In the genomic region with DNA sequence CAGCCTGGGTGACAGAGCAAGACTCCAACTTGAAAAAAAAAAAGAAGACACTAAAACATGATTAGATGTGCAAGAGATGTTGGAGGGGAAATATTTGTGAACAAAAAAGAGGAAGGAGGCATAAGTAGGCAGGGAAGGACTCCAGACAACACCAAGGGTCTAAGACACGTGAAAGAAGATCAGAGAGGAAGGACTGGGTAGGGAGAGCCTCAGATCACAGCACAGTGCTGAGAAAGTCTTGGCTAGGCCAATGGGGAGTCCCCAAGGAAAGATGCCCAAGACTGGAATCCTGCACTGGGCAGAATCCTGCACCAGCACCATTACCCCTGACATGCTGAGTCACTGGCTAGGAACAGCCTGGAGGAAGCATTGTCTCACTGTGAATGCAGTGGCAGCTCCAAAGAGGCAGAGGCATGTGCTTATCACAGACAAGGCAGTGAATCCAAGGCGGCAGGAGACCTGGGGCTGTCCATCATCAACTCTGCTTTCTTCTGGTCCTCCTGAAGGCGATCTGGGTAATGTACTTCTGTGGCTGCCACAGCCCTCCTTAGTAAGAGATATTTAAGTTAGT, we compare ENCODE assay signal across 22 cellular contexts. TPM values are rescaled to one million over a fixed set of nuclear protein-coding genes. Genes with fewer than 3 reads are reported as not detected.
A peak's percentile ranks its signal among the peaks of the same experiment; 100 is the strongest.
DNase-seq lines count a peak whose midpoint lies in the region; ATAC-seq and TF ChIP-seq lines count a peak whose summit lies in the region.
"Had no signal": no experiment of that assay in that cellular context is flagged by ENCODE, and none has a peak within 500 bp of the region (broad histone marks: within the 10 kb centered on the region; RNA-seq: fewer than 3 reads in every experiment).

No MANE protein-coding gene starts in this region.

- H3K27ac Mint-ChIP-seq in MCF 10A (ENCODE audit: low read depth, unreplicated experiment) = no peak overlapping the region
- peak overlapping the region; percentile 80 for H3K27ac Mint-ChIP-seq in dendritic cell treated with granulocyte-macrophage colony-stimulating factor and Interleukin-4, amounts not matched to agents 40 ng/mL and 50 ng/mL, for 4 days
- H3K27ac Mint-ChIP-seq: CD8-positive, alpha-beta memory T cell; nephron; stimulated activated naive CD8-positive, alpha-beta T cell treated with anti-CD3 and anti-CD28 coated beads, Interleukin-15, Interleukin-2, amounts not matched to agents 100 ng/mL and 50 ng/mL, for 24 hours; T-helper 17 cell had no signal

- H3K36me3 ChIP-seq in breast epithelium = no peaks in the 10 kb centered on the region
- no peaks in the 10 kb centered on the region for H3K36me3 ChIP-seq in upper lobe of right lung

- POLR2A ChIA-PET in MCF 10A (lab: Yijun Ruan, JAX) = no interaction called here

- DNase-seq in MCF 10A (ENCODE audit: unreplicated experiment) = peak; percentile 16
- no peak for DNase-seq in breast epithelium (ENCODE audit: low spot score in 2 of 2)
- DNase-seq in OCI-M1 (lab: John Stamatoyannopoulos, UW) = peak; percentile 4
- DNase-seq in upper lobe of right lung = no peak
- no peak for DNase-seq in COLO829 (ENCODE audit: low spot score)
- DNase-seq: activated CD4-positive, CD25-positive, alpha-beta regulatory T cell treated with anti-CD3 and anti-CD28 coated beads, Interleukin-2, amount 50 U/mL, for 72 hours; CD8-positive, alpha-beta memory T cell; dermis blood vessel endothelial cell; H7; NCI-H1930; NCI-H510A treated with DMSO at 0.1 percent for 48 hours; T-helper 17 cell had no signal

- no peaks in the 10 kb centered on the region for H3K36me3 Mint-ChIP-seq in MCF 10A (ENCODE audit: insufficient read depth, unreplicated experiment)
- peaks cover 33% of the 10 kb centered on the region for H3K36me3 Mint-ChIP-seq in dendritic cell treated with granulocyte-macrophage colony-stimulating factor and Interleukin-4, amounts not matched to agents 40 ng/mL and 50 ng/mL, for 4 days (ENCODE audit: low read depth)
- H3K36me3 Mint-ChIP-seq: CD8-positive, alpha-beta memory T cell had no signal

- no peaks in the 10 kb centered on the region for H3K9me3 Mint-ChIP-seq in MCF 10A (ENCODE audit: unreplicated experiment)
- no peaks in the 10 kb centered on the region for H3K9me3 Mint-ChIP-seq in dendritic cell treated with granulocyte-macrophage colony-stimulating factor and Interleukin-4, amounts not matched to agents 40 ng/mL and 50 ng/mL, for 4 days
- H3K9me3 Mint-ChIP-seq: CD8-positive, alpha-beta memory T cell; nephron; stimulated activated naive CD8-positive, alpha-beta T cell treated with anti-CD3 and anti-CD28 coated beads, Interleukin-15, Interleukin-2, amounts not matched to agents 100 ng/mL and 50 ng/mL, for 24 hours had no signal

- ATAC-seq in upper lobe of right lung (peak; percentile 80), SK-N-SH treated with all-trans-retinoic acid at 6 μM for 48 hours (no peak; the same call in 2 of the 3 replicates), GM21825 (IDR thresholded peaks at IDR 0.05; ENCODE audit: unreplicated experiment) (no peak)
- ATAC-seq: GM12878, T-helper 17 cell had no signal

- H3K27ac ChIP-seq in breast epithelium (no peak overlapping the region), upper lobe of right lung (no peak overlapping the region)

- H3K9me3 ChIP-seq in breast epithelium (no peaks in the 10 kb centered on the region), upper lobe of right lung (no peaks in the 10 kb centered on the region)

- CTCF ChIA-PET in MCF 10A (lab: Yijun Ruan, JAX) = interaction anchor here (0.6 to 1.0 kb wide), 4 partner anchors 24 to 198 kb away, joined by 3 to 4 read pairs (median 3); no protein-coding TSS in a partner anchor

- H3K4me3 ChIP-seq in breast epithelium = no peak overlapping the region
- H3K4me3 ChIP-seq in upper lobe of right lung = no peak overlapping the region
- H3K4me3 ChIP-seq: GM12878, lung had no signal

- H3K4me1 Mint-ChIP-seq in MCF 10A (ENCODE audit: insufficient read depth, unreplicated experiment) = no peaks in the 10 kb centered on the region
- peaks cover 72% of the 10 kb centered on the region for H3K4me1 Mint-ChIP-seq in dendritic cell treated with granulocyte-macrophage colony-stimulating factor and Interleukin-4, amounts not matched to agents 40 ng/mL and 50 ng/mL, for 4 days (ENCODE audit: low read depth)
- H3K4me1 Mint-ChIP-seq: CD8-positive, alpha-beta memory T cell; nephron; T-helper 17 cell had no signal

- no peaks in the 10 kb centered on the region for H3K27me3 ChIP-seq in breast epithelium
- no peaks in the 10 kb centered on the region for H3K27me3 ChIP-seq in upper lobe of right lung

- H3K4me3 Mint-ChIP-seq in MCF 10A (ENCODE audit: unreplicated experiment) = no peak overlapping the region
- H3K4me3 Mint-ChIP-seq in dendritic cell treated with granulocyte-macrophage colony-stimulating factor and Interleukin-4, amounts not matched to agents 40 ng/mL and 50 ng/mL, for 4 days = peak overlapping the region; percentile 74
- H3K4me3 Mint-ChIP-seq: CD8-positive, alpha-beta memory T cell; nephron; stimulated activated naive CD8-positive, alpha-beta T cell treated with anti-CD3 and anti-CD28 coated beads, Interleukin-15, Interleukin-2, amounts not matched to agents 100 ng/mL and 50 ng/mL, for 24 hours; T-helper 17 cell had no signal

- H3K4me1 ChIP-seq in breast epithelium (no peaks in the 10 kb centered on the region), upper lobe of right lung (no peaks in the 10 kb centered on the region)

- no TSS peak for BruUV-seq in MCF 10A (replicated peaks; lab: Mats Ljungman, UMichigan)

- intact Hi-C loops in MCF 10A (cut with micrococcal nuclease) (no loop called here), breast epithelium (cut with DNase I; ENCODE audit: low total_unique reads) (no loop called here), upper lobe of right lung (cut with DNase I) (no loop called here)
- intact Hi-C loops in dendritic cell treated with granulocyte-macrophage colony-stimulating factor and Interleukin-4, amounts not matched to agents 40 ng/mL and 50 ng/mL, for 4 days (cut with micrococcal nuclease) = no loop called here

- TF ChIP-seq CTCF in MCF 10A (IDR thresholded peaks at IDR 0.05; ENCODE audit: unreplicated experiment) (no peak), breast epithelium (IDR thresholded peaks at IDR 0.05) (no peak), upper lobe of right lung (IDR thresholded peaks at IDR 0.05) (no peak)

- no peak for TF ChIP-seq POLR2A in breast epithelium (IDR thresholded peaks at IDR 0.05)

- H3K27me3 Mint-ChIP-seq in MCF 10A (ENCODE audit: insufficient read depth, unreplicated experiment) = peaks cover 21% of the 10 kb centered on the region
- H3K27me3 Mint-ChIP-seq in dendritic cell treated with granulocyte-macrophage colony-stimulating factor and Interleukin-4, amounts not matched to agents 40 ng/mL and 50 ng/mL, for 4 days = peaks cover 3% of the 10 kb centered on the region

TF ChIP-seq in SK-N-SH treated with all-trans-retinoic acid at 6 μM for 48 hours, 23 proteins besides CTCF, POLR2A, EP300 and RAD21 (continues in another document):
- no peak for TF ChIP-seq ZC3H10 (CRISPR knock-in tag; IDR thresholded peaks at IDR 0.05)
- TF ChIP-seq, protein P1, sequence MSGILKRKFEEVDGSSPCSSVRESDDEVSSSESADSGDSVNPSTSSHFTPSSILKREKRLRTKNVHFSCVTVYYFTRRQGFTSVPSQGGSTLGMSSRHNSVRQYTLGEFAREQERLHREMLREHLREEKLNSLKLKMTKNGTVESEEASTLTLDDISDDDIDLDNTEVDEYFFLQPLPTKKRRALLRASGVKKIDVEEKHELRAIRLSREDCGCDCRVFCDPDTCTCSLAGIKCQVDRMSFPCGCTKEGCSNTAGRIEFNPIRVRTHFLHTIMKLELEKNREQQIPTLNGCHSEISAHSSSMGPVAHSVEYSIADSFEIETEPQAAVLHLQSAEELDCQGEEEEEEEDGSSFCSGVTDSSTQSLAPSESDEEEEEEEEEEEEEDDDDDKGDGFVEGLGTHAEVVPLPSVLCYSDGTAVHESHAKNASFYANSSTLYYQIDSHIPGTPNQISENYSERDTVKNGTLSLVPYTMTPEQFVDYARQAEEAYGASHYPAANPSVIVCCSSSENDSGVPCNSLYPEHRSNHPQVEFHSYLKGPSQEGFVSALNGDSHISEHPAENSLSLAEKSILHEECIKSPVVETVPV (CRISPR knock-in tag; IDR thresholded peaks at IDR 0.05) = no peak
- TF ChIP-seq ZNF565 (CRISPR knock-in tag; conservative IDR thresholded peaks at IDR 0.05; ENCODE audit: low read depth) = no peak
- no peak for TF ChIP-seq GLIS3 (CRISPR knock-in tag; IDR thresholded peaks at IDR 0.05)
- TF ChIP-seq TCF4 (CRISPR knock-in tag; IDR thresholded peaks at IDR 0.05; ENCODE audit: borderline replicate concordance) = no peak
- TF ChIP-seq SNAI2 (CRISPR knock-in tag; IDR thresholded peaks at IDR 0.05) = no peak
- TF ChIP-seq ARNTL (CRISPR knock-in tag; IDR thresholded peaks at IDR 0.05; ENCODE audit: borderline replicate concordance, low read depth) = no peak
- TF ChIP-seq CREB5 (CRISPR knock-in tag; IDR thresholded peaks at IDR 0.05; ENCODE audit: low read depth) = no peak
- TF ChIP-seq OSR1 (CRISPR knock-in tag; IDR thresholded peaks at IDR 0.05) = no peak

RNA-seq across cellular contexts. Expression of gene CLEC19A, which starts 19.2 kb away (rescaled TPM):
- total RNA-seq in MCF 10A (2022) (not detected in 2 replicates), breast epithelium (under 1 TPM in 1 of 3 donors, not detected in 2; 0.29 TPM), upper lobe of right lung (0.17 TPM)
- total RNA-seq: astrocyte; CD8-positive, alpha-beta memory T cell; dermis blood vessel endothelial cell; glomerular endothelial cell; GM12878; HT1080; lung; T-helper 17 cell had no signal

Comparison
In these comparisons a context has a peak if more than half of its experiments do, and no peak if none do; other contexts are left out.
1. DNase-seq: peak in MCF 10A (single experiment) and OCI-M1 (single experiment); none in breast epithelium (0 of 2), upper lobe of right lung (single experiment) and COLO829 (single experiment).